Comparison of ENCODE assay signal across 1 cellular context in genomic region chr11:70270877-70271634, GRCh38.
TF ChIP-seq lines count a peak whose summit lies in the region.

No MANE protein-coding gene starts in this region.

TF ChIP-seq in HEK293, 187 proteins besides CTCF, POLR2A, EP300 and RAD21 (continued from another document):
- TF ChIP-seq ZNF701 (tag by site-specific recombination; IDR thresholded peaks at IDR 0.05) (no peak), REPIN1 (tag by site-specific recombination; IDR thresholded peaks at IDR 0.05; ENCODE audit: low read depth) (no peak), ZNF785 (tag by site-specific recombination; IDR thresholded peaks at IDR 0.05) (no peak), GLIS2 (tag by site-specific recombination; IDR thresholded peaks at IDR 0.05) (peak; percentile 69), ZNF707 (tag by site-specific recombination; IDR thresholded peaks at IDR 0.05) (no peak), BCL6B (tag by site-specific recombination; IDR thresholded peaks at IDR 0.05) (no peak), ZNF549 (tag by site-specific recombination; IDR thresholded peaks at IDR 0.05) (no peak), ZNF223 (tag by site-specific recombination; IDR thresholded peaks at IDR 0.05) (no peak), ZNF548 (tag by site-specific recombination; IDR thresholded peaks at IDR 0.05) (no peak), ZNF335 (tag by site-specific recombination; conservative IDR thresholded peaks at IDR 0.05) (peak; percentile 74), ZNF184 (tag by site-specific recombination; IDR thresholded peaks at IDR 0.05) (no peak), PRDM4 (tag by site-specific recombination; IDR thresholded peaks at IDR 0.05) (no peak), ZNF423 (tag by site-specific recombination; IDR thresholded peaks at IDR 0.05) (no peak), ZNF266 (tag by site-specific recombination; IDR thresholded peaks at IDR 0.05; ENCODE audit: low read depth) (no peak), PRDM1 (tag by site-specific recombination; IDR thresholded peaks at IDR 0.05) (peak; percentile 68), ZEB2 (tag by site-specific recombination; IDR thresholded peaks at IDR 0.05) (0 out of 2 replicates have a peak, but pooled peaks have one; percentile 19), ZNF768 (tag by site-specific recombination; IDR thresholded peaks at IDR 0.05) (no peak), YY1 (tag by site-specific recombination; IDR thresholded peaks at IDR 0.05) (no peak), ZNF645 (tag by site-specific recombination; IDR thresholded peaks at IDR 0.05) (no peak), ZNF112 (tag by site-specific recombination; IDR thresholded peaks at IDR 0.05) (no peak), ZNF148 (tag by site-specific recombination; IDR thresholded peaks at IDR 0.05; ENCODE audit: borderline replicate concordance) (no peak), ZNF449 (tag by site-specific recombination; IDR thresholded peaks at IDR 0.05) (no peak), ZNF660 (tag by site-specific recombination; IDR thresholded peaks at IDR 0.05) (no peak), ZNF560 (tag by site-specific recombination; IDR thresholded peaks at IDR 0.05; ENCODE audit: borderline replicate concordance) (no peak), ZNF585B (tag by site-specific recombination; IDR thresholded peaks at IDR 0.05) (no peak), SCRT2 (tag by site-specific recombination; IDR thresholded peaks at IDR 0.05) (no peak), ZBTB10 (tag by site-specific recombination; IDR thresholded peaks at IDR 0.05) (no peak), ZNF366 (tag by site-specific recombination; conservative IDR thresholded peaks at IDR 0.05) (0 out of 2 replicates have a peak, but pooled peaks have one; percentile 42), ZNF610 (tag by site-specific recombination; IDR thresholded peaks at IDR 0.05; ENCODE audit: borderline replicate concordance) (no peak), ZBTB26 (tag by site-specific recombination; optimal IDR thresholded peaks at IDR 0.05) (peak; percentile 53), ZNF513 (tag by site-specific recombination; IDR thresholded peaks at IDR 0.05) (no peak), FEZF1 (tag by site-specific recombination; IDR thresholded peaks at IDR 0.05) (no peak), TCF7L2 (IDR thresholded peaks at IDR 0.05; ENCODE audit: borderline replicate concordance, low read depth, low read length) (no peak), ZNF354C (tag by site-specific recombination; IDR thresholded peaks at IDR 0.05; ENCODE audit: borderline replicate concordance, low read depth) (no peak), ZNF843 (tag by site-specific recombination; IDR thresholded peaks at IDR 0.05) (no peak), ZNF596 (tag by site-specific recombination; IDR thresholded peaks at IDR 0.05) (no peak), ZNF530 (tag by site-specific recombination; IDR thresholded peaks at IDR 0.05; ENCODE audit: low read depth) (no peak), MZF1 (tag by site-specific recombination; IDR thresholded peaks at IDR 0.05; ENCODE audit: borderline replicate concordance) (no peak)
